In genomic region chr22:33921576-33922181, GRCh38 we compare ENCODE assay signal across 8 cellular contexts. TPM values are rescaled to one million over a fixed set of nuclear protein-coding genes. Genes with fewer than 3 reads are reported as not detected.
A peak's percentile ranks its signal among the peaks of the same experiment; 100 is the strongest.
DNase-seq lines count a peak whose midpoint lies in the region; ATAC-seq and TF ChIP-seq lines count a peak whose summit lies in the region.

No MANE protein-coding gene starts in this region.

- TF ChIP-seq CTCF in OCI-LY7 (conservative IDR thresholded peaks at IDR 0.05; ENCODE audit: low read length) (no peak), MCF 10A (IDR thresholded peaks at IDR 0.05; ENCODE audit: unreplicated experiment) (no peak), retinal pigment epithelial cell (conservative IDR thresholded peaks at IDR 0.05; ENCODE audit: low read depth, low read length) (no peak)

- H3K36me3 ChIP-seq in OCI-LY7 (ENCODE audit: insufficient read depth, low read length) (no peaks in the 10 kb centered on the region), iPS-18a (ENCODE audit: control insufficient read depth, low read depth, low read length) (no peaks in the 10 kb centered on the region)

- H3K9me3 Mint-ChIP-seq in MCF 10A (ENCODE audit: unreplicated experiment): no peaks in the 10 kb centered on the region

- H3K9ac ChIP-seq in iPS-18a (ENCODE audit: low read length): peak overlapping the region; percentile 59

- H3K9me2 ChIP-seq in OCI-LY7 (ENCODE audit: insufficient read depth, low read length): no peaks in the 10 kb centered on the region

- peak overlapping the region; percentile 28 for H3K27ac Mint-ChIP-seq in MCF 10A (ENCODE audit: low read depth, unreplicated experiment)

- H4K20me1 ChIP-seq in OCI-LY7 (ENCODE audit: insufficient read depth, low read length): peaks cover 19% of the 10 kb centered on the region; the same call in 1 of the 2 replicates

- H3K4me1 ChIP-seq in OCI-LY7 (ENCODE audit: insufficient read depth, low read length, poor library complexity, severe bottlenecking) (peaks cover 41% of the 10 kb centered on the region), iPS-18a (ENCODE audit: control insufficient read depth, low read depth, low read length) (peaks cover 32% of the 10 kb centered on the region)

- DNase-seq in NCI-H1436 (lab: John Stamatoyannopoulos, UW) (peak; percentile 67), NCI-H1436 treated with DMSO at 0.1 percent for 48 hours (lab: John Stamatoyannopoulos, UW) (no peak), OCI-LY7 (ENCODE audit: low spot score) (peak; percentile 75), MCF 10A (ENCODE audit: unreplicated experiment) (peak; percentile 26), retinal pigment epithelial cell (ENCODE audit: low read depth) (no peak)

- H3K9me3 ChIP-seq in OCI-LY7 (ENCODE audit: low read length) (no peaks in the 10 kb centered on the region), iPS-18a (ENCODE audit: control insufficient read depth, low read depth, low read length) (no peaks in the 10 kb centered on the region)

- POLR2A ChIA-PET in OCI-LY7 (lab: Charles Lee): interaction anchor here (0.8 to 1.5 kb wide), 4 partner anchors 31 to 622 kb away, joined by 3 to 4 read pairs (median 4); no protein-coding TSS in a partner anchor
- POLR2A ChIA-PET in MCF 10A (lab: Yijun Ruan, JAX): interaction anchor here (0.6 to 2.6 kb wide), 9 partner anchors 48 to 1336 kb away, joined by 3 to 11 read pairs (median 4); partner anchors contain the start of gene HMGXB4

- H3K79me2 ChIP-seq in OCI-LY7 (ENCODE audit: insufficient read depth, low read depth, low read length): no peaks in the 10 kb centered on the region

- H3K27ac ChIP-seq in OCI-LY7 (ENCODE audit: low read depth, low read length, poor library complexity, severe bottlenecking) (no peak overlapping the region), iPS-18a (ENCODE audit: low read length) (no peak overlapping the region)

- CTCF ChIA-PET in OCI-LY7 (lab: Charles Lee; ENCODE audit: unreplicated experiment) (interaction anchor here (1.3 kb wide), 1 partner anchor 622 kb away, joined by 7 read pairs; no protein-coding TSS in a partner anchor), MCF 10A (lab: Yijun Ruan, JAX) (interaction anchor here (0.6 to 5.5 kb wide), 11 partner anchors 16 to 1278 kb away, joined by 3 to 34 read pairs (median 6); no protein-coding TSS in a partner anchor)

- H3K4me3 ChIP-seq in OCI-LY7 (ENCODE audit: low read depth, low read length, poor library complexity, severe bottlenecking) (peak overlapping the region; percentile 74), iPS-18a (ENCODE audit: low read length) (peak overlapping the region; percentile 85), retinal pigment epithelial cell (ENCODE audit: low read length) (peak overlapping the region; percentile 51)

- no peak for ATAC-seq in HG02885 (IDR thresholded peaks at IDR 0.05; ENCODE audit: poor library complexity, unreplicated experiment)
- ATAC-seq in HG02938 (IDR thresholded peaks at IDR 0.05; ENCODE audit: unreplicated experiment): no peak

- peak overlapping the region; percentile 88 for H3K4me3 Mint-ChIP-seq in MCF 10A (ENCODE audit: unreplicated experiment)

- H3K27me3 Mint-ChIP-seq in MCF 10A (ENCODE audit: insufficient read depth, unreplicated experiment): no peaks in the 10 kb centered on the region

- H3K27me3 ChIP-seq in iPS-18a (ENCODE audit: control insufficient read depth, insufficient read depth, low read length): peaks cover 16% of the 10 kb centered on the region

- intact Hi-C loops in OCI-LY7 (cut with micrococcal nuclease; ENCODE audit: unreplicated experiment): loop anchor here (1.0 to 5.0 kb wide), 4 partner anchors 25 to 622 kb away; no protein-coding TSS in a partner anchor
- intact Hi-C loops in MCF 10A (cut with micrococcal nuclease): loop anchor here (1.0 to 5.0 kb wide), 6 partner anchors 38 to 619 kb away; no protein-coding TSS in a partner anchor

- BruUV-seq in OCI-LY7 (replicated peaks; lab: Mats Ljungman, UMichigan): no TSS peak
- no TSS peak for BruUV-seq in MCF 10A (replicated peaks; lab: Mats Ljungman, UMichigan)

- H3K4me2 ChIP-seq in OCI-LY7 (ENCODE audit: low read length): peak overlapping the region; percentile 100

- no peaks in the 10 kb centered on the region for H3K36me3 Mint-ChIP-seq in MCF 10A (ENCODE audit: insufficient read depth, unreplicated experiment)

- peak overlapping the region; percentile 84 for H2AFZ ChIP-seq in OCI-LY7 (ENCODE audit: low read length)

- H3K4me1 Mint-ChIP-seq in MCF 10A (ENCODE audit: insufficient read depth, unreplicated experiment): peaks cover 25% of the 10 kb centered on the region

RNA-seq across cellular contexts. Expression of gene LARGE1, which starts 1.4 kb away (rescaled TPM):
- total RNA-seq in OCI-LY7 (2014; rRNA removed; shearing (Covaris generic)): 31.9 and 39.2 TPM in 2 replicates
- total RNA-seq in OCI-LY7 (2022) (31.5 and 36.3 TPM in 2 replicates), MCF 10A (2022) (5.2 and 8.9 TPM in 2 replicates)

Comparison
In these comparisons a context has a peak if more than half of its experiments do, and no peak if none do; other contexts are left out.
1. DNase-seq: peak in NCI-H1436 (single experiment), OCI-LY7 (single experiment) and MCF 10A (single experiment); none in NCI-H1436 treated with DMSO at 0.1 percent for 48 hours (single experiment) and retinal pigment epithelial cell (single experiment).
2. Peak in every context shown above with its lines, with median percentiles within 50 percentile points of each other: H3K4me3 ChIP-seq.